ENCODE assay signal across 1 cellular context in the genomic region with DNA sequence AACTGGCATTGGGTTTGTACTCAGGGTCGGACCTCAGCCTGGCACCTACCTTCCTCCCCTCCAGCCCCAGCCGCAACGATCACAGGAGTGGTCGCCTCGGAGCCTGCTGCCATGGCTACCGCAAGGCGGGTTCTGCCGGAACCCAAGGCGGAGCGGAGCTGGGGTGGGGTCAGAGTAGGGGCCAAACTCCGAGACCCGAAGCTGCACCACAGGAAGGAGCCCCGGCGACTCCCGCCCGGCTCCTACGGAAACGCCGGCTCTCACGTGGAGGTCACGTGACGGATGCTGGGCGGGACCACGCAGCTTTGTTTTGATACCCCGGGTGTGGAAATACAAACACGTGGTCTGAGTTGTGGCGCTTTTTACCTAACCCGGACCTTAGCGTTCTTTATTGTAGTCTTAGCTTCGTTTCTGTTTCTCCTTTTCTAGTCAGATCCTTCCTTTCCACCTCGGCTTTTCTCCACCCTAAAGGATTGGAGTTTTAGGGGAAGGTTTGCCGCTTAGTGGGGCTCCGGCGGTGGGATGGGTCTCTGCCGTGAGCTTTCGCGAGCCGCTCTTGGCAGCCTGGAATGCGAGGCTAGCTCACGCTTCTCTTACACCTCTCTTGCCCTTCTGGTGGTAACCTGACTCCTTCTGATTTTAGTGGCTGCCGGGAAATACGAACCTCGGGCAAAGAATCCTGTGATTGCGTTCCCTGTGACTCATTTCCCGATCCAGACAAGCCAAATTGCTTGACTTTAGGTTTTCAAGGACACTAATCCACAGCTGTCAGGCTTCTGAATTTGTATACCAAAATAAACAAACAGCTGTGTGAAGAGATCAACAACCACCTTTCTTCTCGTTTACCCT.
TF ChIP-seq lines count a peak whose summit lies in the region.

A gene with protein sequence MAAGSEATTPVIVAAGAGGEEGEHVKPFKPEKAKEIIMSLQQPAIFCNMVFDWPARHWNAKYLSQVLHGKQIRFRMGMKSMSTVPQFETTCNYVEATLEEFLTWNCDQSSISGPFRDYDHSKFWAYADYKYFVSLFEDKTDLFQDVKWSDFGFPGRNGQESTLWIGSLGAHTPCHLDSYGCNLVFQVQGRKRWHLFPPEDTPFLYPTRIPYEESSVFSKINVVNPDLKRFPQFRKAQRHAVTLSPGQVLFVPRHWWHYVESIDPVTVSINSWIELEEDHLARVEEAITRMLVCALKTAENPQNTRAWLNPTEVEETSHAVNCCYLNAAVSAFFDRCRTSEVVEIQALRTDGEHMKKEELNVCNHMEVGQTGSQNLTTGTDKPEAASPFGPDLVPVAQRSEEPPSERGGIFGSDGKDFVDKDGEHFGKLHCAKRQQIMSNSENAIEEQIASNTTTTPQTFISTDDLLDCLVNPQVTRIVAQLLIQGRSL (minus strand): TSS at position 264 of the 849 bp plus-strand sequence. CDS start 151 bp downstream, at position 113.

TF ChIP-seq in HEK293, 187 proteins besides CTCF, POLR2A, EP300 and RAD21 (continued from another document and continues in another):
- TF ChIP-seq, protein P1, sequence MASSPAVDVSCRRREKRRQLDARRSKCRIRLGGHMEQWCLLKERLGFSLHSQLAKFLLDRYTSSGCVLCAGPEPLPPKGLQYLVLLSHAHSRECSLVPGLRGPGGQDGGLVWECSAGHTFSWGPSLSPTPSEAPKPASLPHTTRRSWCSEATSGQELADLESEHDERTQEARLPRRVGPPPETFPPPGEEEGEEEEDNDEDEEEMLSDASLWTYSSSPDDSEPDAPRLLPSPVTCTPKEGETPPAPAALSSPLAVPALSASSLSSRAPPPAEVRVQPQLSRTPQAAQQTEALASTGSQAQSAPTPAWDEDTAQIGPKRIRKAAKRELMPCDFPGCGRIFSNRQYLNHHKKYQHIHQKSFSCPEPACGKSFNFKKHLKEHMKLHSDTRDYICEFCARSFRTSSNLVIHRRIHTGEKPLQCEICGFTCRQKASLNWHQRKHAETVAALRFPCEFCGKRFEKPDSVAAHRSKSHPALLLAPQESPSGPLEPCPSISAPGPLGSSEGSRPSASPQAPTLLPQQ (tag by site-specific recombination; IDR thresholded peaks at IDR 0.05) = peak; percentile 74; the same call in 1 of the 2 replicates
- TF ChIP-seq ZBTB11 (tag by site-specific recombination; conservative IDR thresholded peaks at IDR 0.05; ENCODE audit: low read depth) (peak; percentile 85), SP3 (tag by site-specific recombination; IDR thresholded peaks at IDR 0.05) (peak; percentile 72), ELK4 (IDR thresholded peaks at IDR 0.05; ENCODE audit: borderline replicate concordance, low read depth, low read length) (no peak), ZNF521 (tag by site-specific recombination; IDR thresholded peaks at IDR 0.05) (no peak), ZNF2 (tag by site-specific recombination; IDR thresholded peaks at IDR 0.05) (peak; percentile 68; the same call in 1 of the 2 replicates), MEIS1 (CRISPR knock-in tag; IDR thresholded peaks at IDR 0.05; ENCODE audit: borderline replicate concordance) (no peak), AEBP2 (tag by site-specific recombination; IDR thresholded peaks at IDR 0.05; ENCODE audit: borderline replicate concordance) (no peak), ZNF341 (tag by site-specific recombination; IDR thresholded peaks at IDR 0.05; ENCODE audit: low read depth) (no peak), ZNF629 (tag by site-specific recombination; IDR thresholded peaks at IDR 0.05) (peak; percentile 47), GLIS1 (tag by site-specific recombination; IDR thresholded peaks at IDR 0.05) (peak; percentile 73), ZNF843 (tag by site-specific recombination; IDR thresholded peaks at IDR 0.05) (0 out of 2 replicates have a peak, but pooled peaks have one; percentile 18), PATZ1 (tag by site-specific recombination; IDR thresholded peaks at IDR 0.05) (peak; percentile 58), GLIS2 (tag by site-specific recombination; IDR thresholded peaks at IDR 0.05) (peak; percentile 63; the same call in 1 of the 2 replicates), OVOL3 (tag by site-specific recombination; IDR thresholded peaks at IDR 0.05) (0 out of 2 replicates have a peak, but pooled peaks have one; percentile 5), KLF8 (tag by site-specific recombination; IDR thresholded peaks at IDR 0.05) (peak; percentile 75), ZNF658 (tag by site-specific recombination; IDR thresholded peaks at IDR 0.05) (no peak), PRDM10 (tag by site-specific recombination; IDR thresholded peaks at IDR 0.05) (peak; percentile 76), ZNF175 (tag by site-specific recombination; IDR thresholded peaks at IDR 0.05) (no peak), SP7 (tag by site-specific recombination; IDR thresholded peaks at IDR 0.05) (peak; percentile 52), KLF16 (tag by site-specific recombination; IDR thresholded peaks at IDR 0.05) (no peak; the same call in 1 of the 2 replicates), TRIM28 (IDR thresholded peaks at IDR 0.05; ENCODE audit: borderline replicate concordance, low read length) (peak; percentile 46; the same call in 1 of the 2 replicates), ZBTB21 (tag by site-specific recombination; IDR thresholded peaks at IDR 0.05) (peak; percentile 15; the same call in 1 of the 2 replicates), ZSCAN30 (tag by site-specific recombination; IDR thresholded peaks at IDR 0.05) (0 out of 2 replicates have a peak, but pooled peaks have one; percentile 7), ZNF426 (tag by site-specific recombination; IDR thresholded peaks at IDR 0.05) (no peak)
- TF ChIP-seq, protein P2, sequence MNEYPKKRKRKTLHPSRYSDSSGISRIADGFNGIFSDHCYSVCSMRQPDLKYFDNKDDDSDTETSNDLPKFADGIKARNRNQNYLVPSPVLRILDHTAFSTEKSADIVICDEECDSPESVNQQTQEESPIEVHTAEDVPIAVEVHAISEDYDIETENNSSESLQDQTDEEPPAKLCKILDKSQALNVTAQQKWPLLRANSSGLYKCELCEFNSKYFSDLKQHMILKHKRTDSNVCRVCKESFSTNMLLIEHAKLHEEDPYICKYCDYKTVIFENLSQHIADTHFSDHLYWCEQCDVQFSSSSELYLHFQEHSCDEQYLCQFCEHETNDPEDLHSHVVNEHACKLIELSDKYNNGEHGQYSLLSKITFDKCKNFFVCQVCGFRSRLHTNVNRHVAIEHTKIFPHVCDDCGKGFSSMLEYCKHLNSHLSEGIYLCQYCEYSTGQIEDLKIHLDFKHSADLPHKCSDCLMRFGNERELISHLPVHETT (tag by site-specific recombination; IDR thresholded peaks at IDR 0.05) = peak; percentile 15; the same call in 1 of the 2 replicates
- TF ChIP-seq, protein P3, sequence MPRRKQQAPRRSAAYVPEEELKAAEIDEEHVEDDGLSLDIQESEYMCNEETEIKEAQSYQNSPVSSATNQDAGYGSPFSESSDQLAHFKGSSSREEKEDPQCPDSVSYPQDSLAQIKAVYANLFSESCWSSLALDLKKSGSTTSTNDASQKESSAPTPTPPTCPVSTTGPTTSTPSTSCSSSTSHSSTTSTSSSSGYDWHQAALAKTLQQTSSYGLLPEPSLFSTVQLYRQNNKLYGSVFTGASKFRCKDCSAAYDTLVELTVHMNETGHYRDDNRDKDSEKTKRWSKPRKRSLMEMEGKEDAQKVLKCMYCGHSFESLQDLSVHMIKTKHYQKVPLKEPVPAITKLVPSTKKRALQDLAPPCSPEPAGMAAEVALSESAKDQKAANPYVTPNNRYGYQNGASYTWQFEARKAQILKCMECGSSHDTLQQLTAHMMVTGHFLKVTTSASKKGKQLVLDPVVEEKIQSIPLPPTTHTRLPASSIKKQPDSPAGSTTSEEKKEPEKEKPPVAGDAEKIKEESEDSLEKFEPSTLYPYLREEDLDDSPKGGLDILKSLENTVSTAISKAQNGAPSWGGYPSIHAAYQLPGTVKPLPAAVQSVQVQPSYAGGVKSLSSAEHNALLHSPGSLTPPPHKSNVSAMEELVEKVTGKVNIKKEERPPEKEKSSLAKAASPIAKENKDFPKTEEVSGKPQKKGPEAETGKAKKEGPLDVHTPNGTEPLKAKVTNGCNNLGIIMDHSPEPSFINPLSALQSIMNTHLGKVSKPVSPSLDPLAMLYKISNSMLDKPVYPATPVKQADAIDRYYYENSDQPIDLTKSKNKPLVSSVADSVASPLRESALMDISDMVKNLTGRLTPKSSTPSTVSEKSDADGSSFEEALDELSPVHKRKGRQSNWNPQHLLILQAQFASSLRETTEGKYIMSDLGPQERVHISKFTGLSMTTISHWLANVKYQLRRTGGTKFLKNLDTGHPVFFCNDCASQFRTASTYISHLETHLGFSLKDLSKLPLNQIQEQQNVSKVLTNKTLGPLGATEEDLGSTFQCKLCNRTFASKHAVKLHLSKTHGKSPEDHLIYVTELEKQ (tag by site-specific recombination; IDR thresholded peaks at IDR 0.05; ENCODE audit: borderline replicate concordance) = peak; percentile 14; the same call in 1 of the 2 replicates
